Comparison of ENCODE assay signal across 25 cellular contexts in genomic region chr22:50436134-50436830, GRCh38. TPM values are rescaled to one million over a fixed set of nuclear protein-coding genes. Genes with fewer than 3 reads are reported as not detected.
DNase-seq lines count a peak whose midpoint lies in the region; ATAC-seq, FAIRE-seq and TF ChIP-seq lines count a peak whose summit lies in the region.
"Had no signal": no experiment of that assay in that cellular context is flagged by ENCODE, and none has a peak within 500 bp of the region (broad histone marks: within the 10 kb centered on the region; RNA-seq: fewer than 3 reads in every experiment).

No MANE protein-coding gene starts in this region.

- no peak overlapping the region for H3K4me2 ChIP-seq in HepG2 (ENCODE audit: low read depth, low read length)

- H3K4me1 Mint-ChIP-seq in stimulated activated naive CD8-positive, alpha-beta T cell treated with anti-CD3 and anti-CD28 coated beads, Interleukin-15, amount 100 ng/mL, for 72 hours = peaks cover 13% of the 10 kb centered on the region
- H3K4me1 Mint-ChIP-seq in activated CD4-positive, alpha-beta memory T cell treated with anti-CD3 and anti-CD28 coated beads for 36 hours (ENCODE audit: low read depth) = no peaks in the 10 kb centered on the region
- H3K4me1 Mint-ChIP-seq: B cell; CD4-positive, alpha-beta memory T cell had no signal

- in situ Hi-C loops in HepG2 (cut with HindIII; ENCODE audit: extremely low pct_ligation_motif_present, low pct_unique_long_range_greater_than_20kb) = no loop called here

- no peaks in the 10 kb centered on the region for H4K20me1 ChIP-seq in HepG2 (ENCODE audit: insufficient read depth, low read length)

- no peaks in the 10 kb centered on the region for H3K9me3 ChIP-seq in WERI-Rb-1 (ENCODE audit: severe bottlenecking)
- no peaks in the 10 kb centered on the region for H3K9me3 ChIP-seq in HepG2 (ENCODE audit: low read length)
- H3K9me3 ChIP-seq in upper lobe of right lung = no peaks in the 10 kb centered on the region

- POLR2A ChIA-PET in HepG2 (lab: Yijun Ruan, JAX) = no interaction called here
- POLR2A ChIA-PET in activated CD4-positive, alpha-beta memory T cell treated with anti-CD3 and anti-CD28 coated beads for 36 hours (lab: Charles Lee) = no interaction called here

- no peaks in the 10 kb centered on the region for H3K9me3 Mint-ChIP-seq in stimulated activated naive CD8-positive, alpha-beta T cell treated with anti-CD3 and anti-CD28 coated beads, Interleukin-15, amount 100 ng/mL, for 72 hours
- no peaks in the 10 kb centered on the region for H3K9me3 Mint-ChIP-seq in activated CD4-positive, alpha-beta memory T cell treated with anti-CD3 and anti-CD28 coated beads for 36 hours
- H3K9me3 Mint-ChIP-seq: HFFc6 had no signal

- no peaks in the 10 kb centered on the region for H3K27me3 Mint-ChIP-seq in stimulated activated naive CD8-positive, alpha-beta T cell treated with anti-CD3 and anti-CD28 coated beads, Interleukin-15, amount 100 ng/mL, for 72 hours
- no peaks in the 10 kb centered on the region for H3K27me3 Mint-ChIP-seq in activated CD4-positive, alpha-beta memory T cell treated with anti-CD3 and anti-CD28 coated beads for 36 hours
- H3K27me3 Mint-ChIP-seq: B cell; CD4-positive, alpha-beta memory T cell had no signal

- WGBS in HepG2 (ENCODE audit: low lambda C conversion rate) = 98% methylated on average over 11 of the region's 34 CpGs

- no peaks in the 10 kb centered on the region for H3K79me2 ChIP-seq in HepG2 (ENCODE audit: insufficient read depth, low read length)

- H3K36me3 Mint-ChIP-seq in activated CD4-positive, alpha-beta memory T cell treated with anti-CD3 and anti-CD28 coated beads for 36 hours = peaks cover 9% of the 10 kb centered on the region

- no peak for FAIRE-seq in HepG2 (lab: Jason Lieb, UNC)
- FAIRE-seq: GM12892, H1, RCC 7860 had no signal

- H3K4me3 Mint-ChIP-seq in stimulated activated naive CD8-positive, alpha-beta T cell treated with anti-CD3 and anti-CD28 coated beads, Interleukin-15, amount 100 ng/mL, for 72 hours = no peak overlapping the region
- H3K4me3 Mint-ChIP-seq in activated CD4-positive, alpha-beta memory T cell treated with anti-CD3 and anti-CD28 coated beads for 36 hours = no peak overlapping the region
- H3K4me3 Mint-ChIP-seq: B cell; CD4-positive, alpha-beta memory T cell; HFFc6 had no signal

- CTCF ChIA-PET in HepG2 (lab: Yijun Ruan, JAX; ENCODE audit: low intra/inter-chr PET ratio, low total read pairs) = no interaction called here
- CTCF ChIA-PET in activated CD4-positive, alpha-beta memory T cell treated with anti-CD3 and anti-CD28 coated beads for 36 hours (lab: Charles Lee) = no interaction called here

- DNase-seq in Right ventricle myocardium inferior (ENCODE audit: missing footprints) (peak; percentile 57), cardiac septum (ENCODE audit: low spot score) (no peak), WERI-Rb-1 (peak; percentile 6), HepG2 (ENCODE audit: low spot score) (no peak), upper lobe of right lung (no peak)
- no peak for DNase-seq in stimulated activated naive CD8-positive, alpha-beta T cell treated with anti-CD3 and anti-CD28 coated beads, Interleukin-15, amount 100 ng/mL, for 72 hours
- DNase-seq in activated CD4-positive, alpha-beta memory T cell treated with anti-CD3 and anti-CD28 coated beads for 36 hours = no peak
- DNase-seq in stimulated activated CD4-positive, alpha-beta T cell treated with anti-CD3 and anti-CD28 coated beads, Interleukin-4, amount 100 ng/mL, for 4 hours = no peak
- DNase-seq: 8988T; DMS153; GF-D8; HFFc6; KG1; MV-4-11; NCI-H1694 treated with DMSO at 0.1 percent for 48 hours; NCI-H2107; NCI-H510A; NCI-H748 treated with DMSO at 0.1 percent for 48 hours; NK-92 treated with Interleukin-12 subunit alpha and Interleukin-12 subunit beta, amount 100 ng/mL, for 24 hours; SIG-M5 had no signal

- TF ChIP-seq CTCF in WERI-Rb-1 (IDR thresholded peaks at IDR 0.05; ENCODE audit: low read depth, low read length) (no peak), HepG2 (CRISPR knock-in tag; IDR thresholded peaks at IDR 0.05) (no peak), upper lobe of right lung (IDR thresholded peaks at IDR 0.05) (no peak)

- no peak overlapping the region for H2AFZ ChIP-seq in HepG2 (ENCODE audit: low read length)

- H3K36me3 ChIP-seq in WERI-Rb-1 (peaks cover 52% of the 10 kb centered on the region), HepG2 (replicated peaks in 1 of 2; ENCODE audit: control insufficient read depth in 1 of 2, insufficient read depth in 2 of 2, low read length in 2 of 2) (peaks cover 50 to 68% of the 10 kb centered on the region in 2 experiments), upper lobe of right lung (peaks cover 83% of the 10 kb centered on the region)

- no peaks in the 10 kb centered on the region for H3K27me3 ChIP-seq in WERI-Rb-1 (ENCODE audit: insufficient read depth, low read depth, severe bottlenecking)
- H3K27me3 ChIP-seq in HepG2 (ENCODE audit: control insufficient read depth in 1 of 2, insufficient read depth in 2 of 2, low read length in 2 of 2) = no peaks in the 10 kb centered on the region
- no peaks in the 10 kb centered on the region for H3K27me3 ChIP-seq in upper lobe of right lung

- no peak overlapping the region for H3K9ac ChIP-seq in HepG2 (ENCODE audit: insufficient read depth, low read depth, low read length)

- no peak for TF ChIP-seq RAD21 in HepG2 (CRISPR knock-in tag; IDR thresholded peaks at IDR 0.05)

- H3K4me3 ChIP-seq in WERI-Rb-1 (ENCODE audit: low read depth, low read length) (no peak overlapping the region), HepG2 (replicated peaks in 1 of 3; ENCODE audit: insufficient read depth in 1 of 3, low read depth in 2 of 3, low read length in 3 of 3) (no peak overlapping the region), upper lobe of right lung (no peak overlapping the region)

- TF ChIP-seq POLR2A in HepG2 (IDR thresholded peaks at IDR 0.05; ENCODE audit: insufficient read depth in 1 of 2, low read depth in 2 of 2, low read length in 2 of 2) = no peak

- H3K27ac ChIP-seq in WERI-Rb-1 (no peak overlapping the region), HepG2 (ENCODE audit: extremely low read length, insufficient read depth, low read length) (no peak overlapping the region), upper lobe of right lung (no peak overlapping the region)

- BruUV-seq in HepG2 (replicated peaks; lab: Mats Ljungman, UMichigan) = no TSS peak

- no peak for TF ChIP-seq EP300 in HepG2 (IDR thresholded peaks at IDR 0.05; ENCODE audit: low read depth in 2 of 2, low read length in 2 of 2)
- TF ChIP-seq EP300 in HepG2 (CRISPR knock-in tag; IDR thresholded peaks at IDR 0.05; ENCODE audit: borderline replicate concordance) = no peak

- H3K4me1 ChIP-seq in HepG2 (ENCODE audit: insufficient read depth, low read length) (no peaks in the 10 kb centered on the region), upper lobe of right lung (no peaks in the 10 kb centered on the region)

- peak overlapping the region in 1 of 2 donors; percentile 63 for H3K27ac Mint-ChIP-seq in stimulated activated naive CD8-positive, alpha-beta T cell treated with anti-CD3 and anti-CD28 coated beads, Interleukin-15, amount 100 ng/mL, for 72 hours
- H3K27ac Mint-ChIP-seq in activated CD4-positive, alpha-beta memory T cell treated with anti-CD3 and anti-CD28 coated beads for 36 hours = no peak overlapping the region
- H3K27ac Mint-ChIP-seq: B cell, HFFc6 had no signal

- ATAC-seq in Right ventricle myocardium inferior (no peak), HepG2 (no peak), upper lobe of right lung (peak; percentile 2)
- ATAC-seq in stimulated activated naive CD8-positive, alpha-beta T cell treated with anti-CD3 and anti-CD28 coated beads, Interleukin-15, amount 100 ng/mL, for 72 hours = no peak

- intact Hi-C loops in Right ventricle myocardium inferior (cut with DNase I) (no loop called here), cardiac septum (cut with DNase I) (no loop called here), HepG2 (cut with micrococcal nuclease; ENCODE audit: unreplicated experiment) (no loop called here), upper lobe of right lung (cut with DNase I) (no loop called here)
- intact Hi-C loops in activated CD4-positive, alpha-beta memory T cell treated with anti-CD3 and anti-CD28 coated beads for 36 hours (cut with micrococcal nuclease) = no loop called here

RNA-seq across cellular contexts. Expression of gene SBF1, which starts 38.6 kb away (rescaled TPM):
- total RNA-seq in Right ventricle myocardium inferior (47.7 TPM), cardiac septum (63.5 TPM), HepG2 (2016; rRNA removed; fragmentation: Illumina TruSeq; extraction: Trizol) (21.3 and 40.9 TPM in 2 replicates), upper lobe of right lung (69.4 TPM)
- 10.6 and 11.9 TPM in 2 replicates for total RNA-seq in HepG2 (2016; cell fraction: cytosol; rRNA removed; fragmentation: Illumina TruSeq; extraction: Trizol; ENCODE audit: low read depth)
- 18.4 and 42.1 TPM in 2 replicates for total RNA-seq in HepG2 (2016; cell fraction: insoluble cytoplasmic fraction; rRNA removed; fragmentation: Illumina TruSeq; extraction: Trizol)
- 25.7 and 27.6 TPM in 2 replicates for total RNA-seq in HepG2 (2016; cell fraction: membrane; rRNA removed; fragmentation: Illumina TruSeq; extraction: Trizol)
- 35.2 and 39.9 TPM in 2 replicates for total RNA-seq in HepG2 (2016; cell fraction: nucleus; rRNA removed; fragmentation: Illumina TruSeq; extraction: Trizol)
- 31.7 and 43.3 TPM in 2 replicates for polyA plus RNA-seq in HepG2 (2011; rRNA removed)
- polyA plus RNA-seq in HepG2 (2011; cell fraction: cytosol; rRNA removed) = 23.0 and 36.7 TPM in 2 replicates
- 212 and 268 TPM in 2 replicates for polyA plus RNA-seq in HepG2 (2011; cell fraction: nucleus; rRNA removed)
- polyA plus RNA-seq in HepG2 (2012) = 35.0 and 42.8 TPM in 2 replicates
- 5.2 and 5.5 TPM in 2 replicates for polyA plus RNA-seq in HepG2 (2016; cell fraction: cytosol; fragmentation: Illumina TruSeq; extraction: Trizol; ENCODE audit: low read depth)
- 23.9 and 35.9 TPM in 2 replicates for polyA plus RNA-seq in HepG2 (2016; cell fraction: insoluble cytoplasmic fraction; fragmentation: Illumina TruSeq; extraction: Trizol; ENCODE audit: low read depth)
- polyA plus RNA-seq in HepG2 (2016; cell fraction: membrane; fragmentation: Illumina TruSeq; extraction: Trizol; ENCODE audit: low read depth) = 16.7 and 21.6 TPM in 2 replicates
- polyA plus RNA-seq in HepG2 (2016; cell fraction: nucleus; fragmentation: Illumina TruSeq; extraction: Trizol; ENCODE audit: insufficient read depth, low read depth) = 92.6 and 93.2 TPM in 2 replicates
- 67.4 and 124 TPM in 2 replicates for polyA minus RNA-seq in HepG2 (2011; rRNA and poly(A)+ RNA removed; ENCODE audit: low replicate concordance)
- 36.5 and 37.3 TPM in 2 replicates for polyA minus RNA-seq in HepG2 (2011; cell fraction: cytosol; rRNA and poly(A)+ RNA removed)
- polyA minus RNA-seq in HepG2 (2011; cell fraction: nucleus; rRNA and poly(A)+ RNA removed) = 65.0 and 67.6 TPM in 2 replicates
- 100 to 1,000 TPM; 110 to 112 TPM for total RNA-seq in activated CD4-positive, alpha-beta memory T cell treated with anti-CD3 and anti-CD28 coated beads for 36 hours

RNA-seq across cellular contexts. Expression of gene ADM2, which starts 45.1 kb away (rescaled TPM):
- not detected for total RNA-seq in Right ventricle myocardium inferior
- 0.13 TPM for total RNA-seq in cardiac septum
- 0.76 and 1.2 TPM in 2 replicates for total RNA-seq in HepG2 (2016; rRNA removed; fragmentation: Illumina TruSeq; extraction: Trizol)
- total RNA-seq in HepG2 (2016; cell fraction: cytosol; rRNA removed; fragmentation: Illumina TruSeq; extraction: Trizol; ENCODE audit: low read depth) = 0.10 and 0.18 TPM in 2 replicates
- total RNA-seq in HepG2 (2016; cell fraction: insoluble cytoplasmic fraction; rRNA removed; fragmentation: Illumina TruSeq; extraction: Trizol) = 0.68 and 1.4 TPM in 2 replicates
- 0.68 and 0.83 TPM in 2 replicates for total RNA-seq in HepG2 (2016; cell fraction: membrane; rRNA removed; fragmentation: Illumina TruSeq; extraction: Trizol)
- total RNA-seq in HepG2 (2016; cell fraction: nucleus; rRNA removed; fragmentation: Illumina TruSeq; extraction: Trizol) = 1.3 and 1.9 TPM in 2 replicates
- polyA plus RNA-seq in HepG2 (2011; rRNA removed) = 3.0 and 4.0 TPM in 2 replicates
- polyA plus RNA-seq in HepG2 (2011; cell fraction: cytosol; rRNA removed) = 2.7 and 2.8 TPM in 2 replicates
- 7.0 and 9.2 TPM in 2 replicates for polyA plus RNA-seq in HepG2 (2011; cell fraction: nucleus; rRNA removed)
- polyA plus RNA-seq in HepG2 (2012) = 3.7 and 10.8 TPM in 2 replicates
- polyA plus RNA-seq in HepG2 (2016; cell fraction: cytosol; fragmentation: Illumina TruSeq; extraction: Trizol; ENCODE audit: low read depth) = 0.40 and 0.43 TPM in 2 replicates
- polyA plus RNA-seq in HepG2 (2016; cell fraction: insoluble cytoplasmic fraction; fragmentation: Illumina TruSeq; extraction: Trizol; ENCODE audit: low read depth) = 1.3 and 1.6 TPM in 2 replicates
- polyA plus RNA-seq in HepG2 (2016; cell fraction: membrane; fragmentation: Illumina TruSeq; extraction: Trizol; ENCODE audit: low read depth) = 0.73 and 0.76 TPM in 2 replicates
- 6.0 and 6.1 TPM in 2 replicates for polyA plus RNA-seq in HepG2 (2016; cell fraction: nucleus; fragmentation: Illumina TruSeq; extraction: Trizol; ENCODE audit: insufficient read depth, low read depth)
- 0.94 and 3.6 TPM in 2 replicates for polyA minus RNA-seq in HepG2 (2011; rRNA and poly(A)+ RNA removed; ENCODE audit: low replicate concordance)
- 3.0 and 3.9 TPM in 2 replicates for polyA minus RNA-seq in HepG2 (2011; cell fraction: cytosol; rRNA and poly(A)+ RNA removed)
- 2.7 and 3.0 TPM in 2 replicates for polyA minus RNA-seq in HepG2 (2011; cell fraction: nucleus; rRNA and poly(A)+ RNA removed)
- 2.6 TPM for total RNA-seq in upper lobe of right lung
- total RNA-seq in activated CD4-positive, alpha-beta memory T cell treated with anti-CD3 and anti-CD28 coated beads for 36 hours = 1 to 10 TPM; 7.3 to 7.4 TPM

RNA-seq across cellular contexts. Expression of gene MIOX, which starts 50.4 kb away (rescaled TPM):
- total RNA-seq in Right ventricle myocardium inferior (not detected), cardiac septum (not detected), HepG2 (2016; rRNA removed; fragmentation: Illumina TruSeq; extraction: Trizol) (1.2 and 1.5 TPM in 2 replicates), upper lobe of right lung (not detected)
- total RNA-seq in HepG2 (2016; cell fraction: cytosol; rRNA removed; fragmentation: Illumina TruSeq; extraction: Trizol; ENCODE audit: low read depth) = 1.2 and 1.7 TPM in 2 replicates
- 1.3 and 2.0 TPM in 2 replicates for total RNA-seq in HepG2 (2016; cell fraction: insoluble cytoplasmic fraction; rRNA removed; fragmentation: Illumina TruSeq; extraction: Trizol)
- 1.9 and 2.9 TPM in 2 replicates for total RNA-seq in HepG2 (2016; cell fraction: membrane; rRNA removed; fragmentation: Illumina TruSeq; extraction: Trizol)
- total RNA-seq in HepG2 (2016; cell fraction: nucleus; rRNA removed; fragmentation: Illumina TruSeq; extraction: Trizol) = 1.7 and 2.7 TPM in 2 replicates
- polyA plus RNA-seq in HepG2 (2011; rRNA removed) = 2.9 and 5.0 TPM in 2 replicates
- polyA plus RNA-seq in HepG2 (2011; cell fraction: cytosol; rRNA removed) = 2.3 and 3.0 TPM in 2 replicates
- 27.0 and 27.4 TPM in 2 replicates for polyA plus RNA-seq in HepG2 (2011; cell fraction: nucleus; rRNA removed)
- polyA plus RNA-seq in HepG2 (2012) = 1.8 and 3.2 TPM in 2 replicates
- 2.6 and 2.7 TPM in 2 replicates for polyA plus RNA-seq in HepG2 (2016; cell fraction: cytosol; fragmentation: Illumina TruSeq; extraction: Trizol; ENCODE audit: low read depth)
- polyA plus RNA-seq in HepG2 (2016; cell fraction: insoluble cytoplasmic fraction; fragmentation: Illumina TruSeq; extraction: Trizol; ENCODE audit: low read depth) = 1.4 and 1.6 TPM in 2 replicates
- 1.6 and 1.8 TPM in 2 replicates for polyA plus RNA-seq in HepG2 (2016; cell fraction: membrane; fragmentation: Illumina TruSeq; extraction: Trizol; ENCODE audit: low read depth)
- 3.9 and 5.8 TPM in 2 replicates for polyA plus RNA-seq in HepG2 (2016; cell fraction: nucleus; fragmentation: Illumina TruSeq; extraction: Trizol; ENCODE audit: insufficient read depth, low read depth)
- polyA minus RNA-seq in HepG2 (2011; rRNA and poly(A)+ RNA removed; ENCODE audit: low replicate concordance) = 5.0 TPM in 1 of 2 replicates, not detected in the other
- 1.1 TPM in 1 of 2 replicates, not detected in the other for polyA minus RNA-seq in HepG2 (2011; cell fraction: cytosol; rRNA and poly(A)+ RNA removed)
- 1.2 and 2.2 TPM in 2 replicates for polyA minus RNA-seq in HepG2 (2011; cell fraction: nucleus; rRNA and poly(A)+ RNA removed)
- total RNA-seq in activated CD4-positive, alpha-beta memory T cell treated with anti-CD3 and anti-CD28 coated beads for 36 hours = under 1 TPM; 0.39 to 0.59 TPM
- total RNA-seq: B cell; CD4-positive, alpha-beta memory T cell; HFFc6 had no signal
- polyA plus RNA-seq: CD4-positive, alpha-beta memory T cell had no signal

Comparison
In these comparisons a context has a peak if more than half of its experiments do, and no peak if none do; other contexts are left out.
1. DNase-seq: peak in Right ventricle myocardium inferior (single experiment) and WERI-Rb-1 (single experiment); none in cardiac septum (single experiment), HepG2 (single experiment), upper lobe of right lung (single experiment), stimulated activated naive CD8-positive, alpha-beta T cell treated with anti-CD3 and anti-CD28 coated beads, Interleukin-15, amount 100 ng/mL, for 72 hours (0 of 2), activated CD4-positive, alpha-beta memory T cell treated with anti-CD3 and anti-CD28 coated beads for 36 hours (single experiment) and stimulated activated CD4-positive, alpha-beta T cell treated with anti-CD3 and anti-CD28 coated beads, Interleukin-4, amount 100 ng/mL, for 4 hours (0 of 2).